10 cellular contexts compared by ENCODE assay signal in genomic region chr12:39669539-39669938, GRCh38. TPM values are rescaled to one million over a fixed set of nuclear protein-coding genes. Genes with fewer than 3 reads are reported as not detected.
DNase-seq lines count a peak whose midpoint lies in the region; ATAC-seq, FAIRE-seq and TF ChIP-seq lines count a peak whose summit lies in the region.
"Not testable (repeated sequence)": the region's sequence is repeated elsewhere in the genome, so short reads cannot be mapped to it uniquely, and the experiment has no call there.
"Had no signal": no experiment of that assay in that cellular context is flagged by ENCODE, and none has a peak within 500 bp of the region (broad histone marks: within the 10 kb centered on the region; RNA-seq: fewer than 3 reads in every experiment).

No MANE protein-coding gene starts in this region.

- H3K4me3 ChIP-seq in A549; Jurkat, Clone E6-1 (ENCODE audit: low read length); neuronal stem cell (ENCODE audit: low read length in 2 of 2): not testable (repeated sequence)

- H4K8ac ChIP-seq in neuronal stem cell (ENCODE audit: low read depth, low read length) = not testable (repeated sequence)

- H3K9me3 ChIP-seq in A549; ES-I3 (ENCODE audit: control insufficient read depth, insufficient read depth, low read length); neuronal stem cell (replicated peaks in 1 of 2; ENCODE audit: control insufficient read depth in 2 of 2, insufficient read depth in 1 of 2, low read depth in 1 of 2, low read length in 2 of 2): not testable (repeated sequence)

- CTCF ChIA-PET in A549 (lab: Yijun Ruan, JAX) = not testable (repeated sequence)
- CTCF ChIA-PET in activated CD4-positive, alpha-beta memory T cell treated with anti-CD3 and anti-CD28 coated beads, Interleukin-2, amount 10 ng/mL, durations not matched to agents 7 days and 5 days (lab: Charles Lee) = interaction anchor here (1.3 to 2.5 kb wide), 6 partner anchors 14 to 50 kb away, joined by 3 to 8 read pairs (median 6); partner anchors contain the start of gene ABCD2

- peak overlapping the region; percentile 42 for H3K4me2 ChIP-seq in A549
- not testable (repeated sequence) for H3K4me2 ChIP-seq in neuronal stem cell (ENCODE audit: insufficient read depth, low read length, poor library complexity, severe bottlenecking)

- peak overlapping the region; percentile 51 for H3K27ac Mint-ChIP-seq in activated CD4-positive, alpha-beta memory T cell treated with anti-CD3 and anti-CD28 coated beads, Interleukin-2, amount 10 ng/mL, durations not matched to agents 7 days and 5 days

- 1% methylated on average over 7 of the region's 7 CpGs for WGBS in A549 (ENCODE audit: missing lambda C conversion rate)
- WGBS in neuronal stem cell (ENCODE audit: extremely low coverage in 2 of 2, insufficient read length in 2 of 2, insufficient replicate concordance in 1 of 2), 2 donors = no CpG with 5 or more reads among the region's 7 CpGs

- peak overlapping the region; percentile 68 for H2AFZ ChIP-seq in neuronal stem cell (ENCODE audit: low read length)

- H3K79me1 ChIP-seq in neuronal stem cell (ENCODE audit: low read depth, low read length) = not testable (repeated sequence)

- peaks cover 51% of the 10 kb centered on the region for H3K36me3 Mint-ChIP-seq in activated CD4-positive, alpha-beta memory T cell treated with anti-CD3 and anti-CD28 coated beads, Interleukin-2, amount 10 ng/mL, durations not matched to agents 7 days and 5 days (ENCODE audit: low read depth)

- not testable (repeated sequence) for H2BK5ac ChIP-seq in neuronal stem cell (ENCODE audit: low read length)

- not testable (repeated sequence) for ATAC-seq in A549, Right ventricle myocardium inferior

- TF ChIP-seq RAD21 in A549 (conservative IDR thresholded peaks at IDR 0.05 in 1 of 2, IDR thresholded peaks at IDR 0.05 in 1 of 2) = not testable (repeated sequence)

- not testable (repeated sequence) for H3K27me3 ChIP-seq in neuronal stem cell (ENCODE audit: control insufficient read depth in 3 of 3, insufficient read depth in 3 of 3, low read depth in 1 of 3, low read length in 3 of 3)

- not testable (repeated sequence) for H3K18ac ChIP-seq in neuronal stem cell (ENCODE audit: low read length)

- not testable (repeated sequence) for H3K14ac ChIP-seq in neuronal stem cell (ENCODE audit: low read length)

- peak overlapping the region; percentile 18; the same call in 1 of the 2 replicates for H3K9ac ChIP-seq in ES-I3 (ENCODE audit: low read depth, low read length)
- H3K9ac ChIP-seq in neuronal stem cell (ENCODE audit: low read depth, low read length, poor library complexity) = not testable (repeated sequence)

- DNase-seq in A549 (ENCODE audit: low read depth in 1 of 2, low spot score in 1 of 2); neuronal stem cell (ENCODE audit: low spot score): not testable (repeated sequence)
- DNase-seq in Jurkat, Clone E6-1 (ENCODE audit: low read depth, low spot score) = peak; percentile 20
- DNase-seq in SK-N-DZ (ENCODE audit: low spot score) (peak; percentile 20), activated gamma-delta T cell treated with Interleukin-2 at 50 U/mL for 16 hours (peak; percentile 58), Right ventricle myocardium inferior (ENCODE audit: missing footprints) (peak; percentile 43)
- peak; percentile 74 for DNase-seq in activated CD4-positive, alpha-beta memory T cell treated with anti-CD3 and anti-CD28 coated beads, Interleukin-2, amount 10 ng/mL, durations not matched to agents 7 days and 5 days

- not testable (repeated sequence) for H2AK5ac ChIP-seq in neuronal stem cell (ENCODE audit: low read depth, low read length)

- not testable (repeated sequence) for FAIRE-seq in A549 (lab: Jason Lieb, UNC)

- not testable (repeated sequence) for H3K4me3 Mint-ChIP-seq in activated CD4-positive, alpha-beta memory T cell treated with anti-CD3 and anti-CD28 coated beads, Interleukin-2, amount 10 ng/mL, durations not matched to agents 7 days and 5 days

- not testable (repeated sequence) for H3K27me3 Mint-ChIP-seq in activated CD4-positive, alpha-beta memory T cell treated with anti-CD3 and anti-CD28 coated beads, Interleukin-2, amount 10 ng/mL, durations not matched to agents 7 days and 5 days

- not testable (repeated sequence) for TF ChIP-seq CTCF in A549 (IDR thresholded peaks at IDR 0.05)

- intact Hi-C loops in Right ventricle myocardium inferior (cut with DNase I) = not testable (repeated sequence)

- H3K27ac ChIP-seq in A549; neuronal stem cell (replicated peaks; ENCODE audit: low read length): not testable (repeated sequence)

- POLR2A ChIA-PET in A549 (lab: Yijun Ruan, JAX) = not testable (repeated sequence)
- POLR2A ChIA-PET in activated CD4-positive, alpha-beta memory T cell treated with anti-CD3 and anti-CD28 coated beads, Interleukin-2, amount 10 ng/mL, durations not matched to agents 7 days and 5 days (lab: Charles Lee) = interaction anchor here (0.8 to 4.0 kb wide), 7 partner anchors 15 to 53 kb away, joined by 3 to 35 read pairs (median 5); partner anchors contain the start of gene ABCD2

- not testable (repeated sequence) for H4K91ac ChIP-seq in neuronal stem cell (ENCODE audit: low read depth, low read length, poor library complexity)

- not testable (repeated sequence) for H3K4me1 ChIP-seq in A549; ES-I3 (ENCODE audit: insufficient read depth, low read length); neuronal stem cell (ENCODE audit: control insufficient read depth in 2 of 2, insufficient read depth in 1 of 2, low read depth in 1 of 2, low read length in 2 of 2)

- H2BK15ac ChIP-seq in neuronal stem cell (ENCODE audit: low read length) = not testable (repeated sequence)

- H3K36me3 ChIP-seq in ES-I3 (ENCODE audit: insufficient read depth, low read length); neuronal stem cell (replicated peaks in 1 of 2; ENCODE audit: control insufficient read depth in 2 of 2, insufficient read depth in 2 of 2, low read length in 2 of 2): not testable (repeated sequence)

- TF ChIP-seq EP300 in A549 (IDR thresholded peaks at IDR 0.05) = not testable (repeated sequence)

- H2BK120ac ChIP-seq in neuronal stem cell (ENCODE audit: low read depth, low read length) = not testable (repeated sequence)

- H3K9me3 Mint-ChIP-seq in activated CD4-positive, alpha-beta memory T cell treated with anti-CD3 and anti-CD28 coated beads, Interleukin-2, amount 10 ng/mL, durations not matched to agents 7 days and 5 days = peaks cover 32% of the 10 kb centered on the region

- not testable (repeated sequence) for TF ChIP-seq POLR2A in A549 (IDR thresholded peaks at IDR 0.05; ENCODE audit: low read length)

- not testable (repeated sequence) for H2BK12ac ChIP-seq in neuronal stem cell (ENCODE audit: low read length)

- H3K23ac ChIP-seq in neuronal stem cell (ENCODE audit: low read depth, low read length, poor library complexity) = not testable (repeated sequence)

- not testable (repeated sequence) for H3K4ac ChIP-seq in neuronal stem cell (ENCODE audit: low read length)

- peaks cover 46% of the 10 kb centered on the region for H3K4me1 Mint-ChIP-seq in activated CD4-positive, alpha-beta memory T cell treated with anti-CD3 and anti-CD28 coated beads, Interleukin-2, amount 10 ng/mL, durations not matched to agents 7 days and 5 days

RNA-seq across cellular contexts. Expression of gene ABCD2, which starts 49.9 kb away (rescaled TPM):
- polyA plus RNA-seq in A549 (2011; rRNA removed) (not detected in 2 replicates), A549 (2017; fragmentation: RNase III; extraction: RNeasy Plus Mini Kit Qiagen cat#74134 plus additional on column Dnase treatment) (0.01 TPM in 1 of 3 replicates, not detected in the others)
- polyA plus RNA-seq in A549 (2012; cell fraction: cytosol; rRNA removed) = not detected in 2 replicates
- polyA plus RNA-seq in A549 (2012; cell fraction: nucleus; rRNA removed) = not detected in 2 replicates
- not detected in 2 replicates for polyA minus RNA-seq in A549 (2011; rRNA and poly(A)+ RNA removed)
- polyA plus RNA-seq in Jurkat, Clone E6-1 (2012; ENCODE audit: insufficient read depth, insufficient read length) = 0.18 TPM
- polyA plus RNA-seq in SK-N-DZ (2014; cell fraction: cytosol; rRNA removed) = 2.3 TPM in 2 replicates
- 1.4 and 1.5 TPM in 2 replicates for polyA plus RNA-seq in SK-N-DZ (2014; cell fraction: nucleus; rRNA removed)
- total RNA-seq in activated CD4-positive, alpha-beta memory T cell treated with anti-CD3 and anti-CD28 coated beads, Interleukin-2, amount 10 ng/mL, durations not matched to agents 7 days and 5 days = 10 to 100 TPM; 19.6 TPM
- 9.4 TPM for total RNA-seq in Right ventricle myocardium inferior
- polyA plus RNA-seq in neuronal stem cell (2013, experiment 1 of 2) = 0.07 TPM
- 0.10 TPM for polyA plus RNA-seq in neuronal stem cell (2013, experiment 2 of 2)
- total RNA-seq: A172, glomerular endothelial cell had no signal
